Comparison of ENCODE assay signal across 22 cellular contexts in genomic region chr12:15196221-15196620, GRCh38. TPM values are rescaled to one million over a fixed set of nuclear protein-coding genes. Genes with fewer than 3 reads are reported as not detected.
"Had no signal": no experiment of that assay in that cellular context is flagged by ENCODE, and none has a peak within 500 bp of the region (broad histone marks: within the 10 kb centered on the region; RNA-seq: fewer than 3 reads in every experiment).

No MANE protein-coding gene starts in this region.

- DNase-seq: activated CD4-positive, alpha-beta T cell treated with anti-CD3 and anti-CD28 coated beads, Interleukin-2, amount 50 U/mL, for 4 hours; activated CD4-positive, CD25-positive, alpha-beta regulatory T cell treated with anti-CD3 and anti-CD28 coated beads, Interleukin-2, amount 50 U/mL, for 72 hours; activated naive CD4-positive, alpha-beta T cell; activated naive CD8-positive, alpha-beta T cell treated with anti-CD3 and anti-CD28 coated beads, Interleukin-2, amount 10 ng/mL, durations not matched to agents 7 days and 5 days; activated T-cell treated with anti-CD3 and anti-CD28 coated beads for 4 hours; anterior cingulate cortex; brain microvascular endothelial cell; cerebellar nuclear complex; effector CD8-positive, alpha-beta T cell; heart left ventricle; left colon; naive thymus-derived CD4-positive, alpha-beta T cell; right cardiac atrium; small intestine; stimulated activated CD4-positive, alpha-beta T cell treated with anti-CD3 and anti-CD28 coated beads, Interleukin-4, amount 100 ng/mL, for 24 hours; stimulated activated naive CD4-positive, alpha-beta T cell; T-cell; T-helper 9 cell had no signal

- H3K27me3 ChIP-seq: brain microvascular endothelial cell, heart left ventricle had no signal

- ATAC-seq: heart left ventricle; left colon; naive thymus-derived CD4-positive, alpha-beta T cell; right cardiac atrium; T-cell had no signal

- H3K9me3 ChIP-seq: heart left ventricle, neutrophil had no signal

- H3K4me3 ChIP-seq: heart left ventricle had no signal

- H3K36me3 ChIP-seq: brain microvascular endothelial cell, heart left ventricle, neutrophil had no signal

- H3K27ac ChIP-seq: brain microvascular endothelial cell, neutrophil had no signal

- FAIRE-seq: frontal cortex, small intestine had no signal

RNA-seq across cellular contexts. Expression of gene RERG, which starts 25.0 kb away (rescaled TPM):
- total RNA-seq: activated naive CD8-positive, alpha-beta T cell treated with anti-CD3 and anti-CD28 coated beads, Interleukin-2, amount 10 ng/mL, durations not matched to agents 7 days and 5 days; lung microvascular endothelial cell; mononuclear cell had no signal
- polyA plus RNA-seq: naive thymus-derived CD4-positive, alpha-beta T cell had no signal
